In genomic region chr17:2403044-2403443, GRCh38 we compare ENCODE assay signal across 11 cellular contexts. TPM values are rescaled to one million over a fixed set of nuclear protein-coding genes. Genes with fewer than 3 reads are reported as not detected.
DNase-seq lines count a peak whose midpoint lies in the region; ATAC-seq and TF ChIP-seq lines count a peak whose summit lies in the region.
"Had no signal": no experiment of that assay in that cellular context is flagged by ENCODE, and none has a peak within 500 bp of the region (broad histone marks: within the 10 kb centered on the region; RNA-seq: fewer than 3 reads in every experiment).

No MANE protein-coding gene starts in this region.

- H3K4me3 Mint-ChIP-seq in activated T-cell treated with anti-CD3 and anti-CD28 coated beads, Interleukin-2, amount 50 U/mL, for 72 hours = peak overlapping the region; percentile 78 to 83
- H3K4me3 Mint-ChIP-seq in activated T-cell treated with anti-CD3 and anti-CD28 coated beads, Interleukin-2, amount 50 U/mL, for 24 hours = no peak overlapping the region
- H3K4me3 Mint-ChIP-seq in activated B cell treated with CpG ODN at 0.5 μM for 24 hours (peak overlapping the region; percentile 83), endothelial cell (ENCODE audit: unreplicated experiment) (no peak overlapping the region)

- no peak for DNase-seq in activated T-cell treated with anti-CD3 and anti-CD28 coated beads, Interleukin-2, amount 50 U/mL, for 72 hours
- no peak for DNase-seq in activated T-cell treated with anti-CD3 and anti-CD28 coated beads, Interleukin-2, amount 50 U/mL, for 24 hours
- no peak for DNase-seq in activated B cell treated with CpG ODN at 0.5 μM for 24 hours
- peak in 2 of 3 donors; percentile 10 to 24 for DNase-seq in mucosa of descending colon
- no peak for DNase-seq in tibial artery
- DNase-seq in endothelial cell (ENCODE audit: low spot score) = no peak
- DNase-seq: activated CD4-positive, CD25-positive, alpha-beta regulatory T cell; OCI-M1 had no signal

- no peaks in the 10 kb centered on the region for H3K27me3 Mint-ChIP-seq in activated T-cell treated with anti-CD3 and anti-CD28 coated beads, Interleukin-2, amount 50 U/mL, for 72 hours (ENCODE audit: low read depth)
- no peaks in the 10 kb centered on the region for H3K27me3 Mint-ChIP-seq in activated T-cell treated with anti-CD3 and anti-CD28 coated beads, Interleukin-2, amount 50 U/mL, for 24 hours
- H3K27me3 Mint-ChIP-seq in activated B cell treated with CpG ODN at 0.5 μM for 24 hours (no peaks in the 10 kb centered on the region), endothelial cell (ENCODE audit: unreplicated experiment) (peaks cover 16% of the 10 kb centered on the region)

- H3K36me3 Mint-ChIP-seq in activated T-cell treated with anti-CD3 and anti-CD28 coated beads, Interleukin-2, amount 50 U/mL, for 72 hours (ENCODE audit: insufficient read depth in 2 of 2) = peaks cover 0 to 3% of the 10 kb centered on the region in 2 donors
- H3K36me3 Mint-ChIP-seq in activated T-cell treated with anti-CD3 and anti-CD28 coated beads, Interleukin-2, amount 50 U/mL, for 24 hours (ENCODE audit: low read depth) = peaks cover 28% of the 10 kb centered on the region
- H3K36me3 Mint-ChIP-seq in activated B cell treated with CpG ODN at 0.5 μM for 24 hours (ENCODE audit: low read depth) = peaks cover 18% of the 10 kb centered on the region
- no peaks in the 10 kb centered on the region for H3K36me3 Mint-ChIP-seq in endothelial cell (ENCODE audit: low read depth, unreplicated experiment)

- no peaks in the 10 kb centered on the region for H3K27me3 ChIP-seq in tibial artery
- H3K27me3 ChIP-seq: adrenal gland had no signal

- H3K36me3 ChIP-seq in mucosa of descending colon (ENCODE audit: low read depth) (peaks cover 11% of the 10 kb centered on the region), tibial artery (no peaks in the 10 kb centered on the region)
- H3K36me3 ChIP-seq: adrenal gland had no signal

- CTCF ChIA-PET in activated B cell treated with CpG ODN at 0.5 μM for 24 hours (lab: Charles Lee) = interaction anchor here (6.7 kb wide), 1 partner anchor 20 kb away, joined by 45 read pairs; no protein-coding TSS in a partner anchor

- H3K4me3 ChIP-seq in mucosa of descending colon (no peak overlapping the region), tibial artery (peak overlapping the region; percentile 65 to 88)

- peaks cover 65% of the 10 kb centered on the region for H3K4me1 ChIP-seq in mucosa of descending colon (ENCODE audit: low read depth)
- peaks cover 0 to 66% (median 53%) of the 10 kb centered on the region in 4 donors for H3K4me1 ChIP-seq in tibial artery

- H3K4me1 Mint-ChIP-seq in activated T-cell treated with anti-CD3 and anti-CD28 coated beads, Interleukin-2, amount 50 U/mL, for 72 hours (ENCODE audit: low read depth) = peaks cover 49% of the 10 kb centered on the region
- peaks cover 51% of the 10 kb centered on the region for H3K4me1 Mint-ChIP-seq in activated T-cell treated with anti-CD3 and anti-CD28 coated beads, Interleukin-2, amount 50 U/mL, for 24 hours (ENCODE audit: low read depth)
- H3K4me1 Mint-ChIP-seq in activated B cell treated with CpG ODN at 0.5 μM for 24 hours = peaks cover 26% of the 10 kb centered on the region
- H3K4me1 Mint-ChIP-seq in endothelial cell (ENCODE audit: unreplicated experiment) = peaks cover 7% of the 10 kb centered on the region

- TF ChIP-seq CTCF in activated B cell treated with CpG ODN at 0.5 μM for 24 hours (IDR thresholded peaks at IDR 0.05) = no peak
- TF ChIP-seq CTCF in mucosa of descending colon (IDR thresholded peaks at IDR 0.05) = no peak
- TF ChIP-seq CTCF in tibial artery (IDR thresholded peaks at IDR 0.05) = no peak
- TF ChIP-seq CTCF in endothelial cell (IDR thresholded peaks at IDR 0.05; ENCODE audit: unreplicated experiment) = no peak

- ATAC-seq in activated T-cell treated with anti-CD3 and anti-CD28 coated beads, Interleukin-2, amount 50 U/mL, for 72 hours (replicated peaks in 1 of 2) = no peak
- ATAC-seq in activated B cell treated with CpG ODN at 0.5 μM for 24 hours (ENCODE audit: low read depth) = no peak
- no peak for ATAC-seq in mucosa of descending colon
- ATAC-seq in GM18498 (IDR thresholded peaks at IDR 0.05; ENCODE audit: unreplicated experiment) = no peak
- no peak for ATAC-seq in HG03280 (IDR thresholded peaks at IDR 0.05; ENCODE audit: unreplicated experiment)

- H3K9me3 ChIP-seq in mucosa of descending colon (no peaks in the 10 kb centered on the region), tibial artery (no peaks in the 10 kb centered on the region)
- H3K9me3 ChIP-seq: adrenal gland had no signal

- intact Hi-C loops in activated B cell treated with CpG ODN at 0.5 μM for 24 hours (cut with micrococcal nuclease) (loop anchor here (5.0 kb wide), 2 partner anchors 351 to 1564 kb away; no protein-coding TSS in a partner anchor), mucosa of descending colon (cut with DNase I, micrococcal nuclease) (no loop called here), tibial artery (cut with DNase I; ENCODE audit: low total_unique reads) (no loop called here)

- peak overlapping the region; percentile 91 to 100 for H3K27ac ChIP-seq in tibial artery

- POLR2A ChIA-PET in activated B cell treated with CpG ODN at 0.5 μM for 24 hours (lab: Charles Lee) = interaction anchor here (2.8 to 3.8 kb wide), 2 partner anchors 11 to 13 kb away, joined by 15 to 103 read pairs; no protein-coding TSS in a partner anchor

- H3K27ac Mint-ChIP-seq in activated T-cell treated with anti-CD3 and anti-CD28 coated beads, Interleukin-2, amount 50 U/mL, for 72 hours = no peak overlapping the region
- H3K27ac Mint-ChIP-seq in activated T-cell treated with anti-CD3 and anti-CD28 coated beads, Interleukin-2, amount 50 U/mL, for 24 hours = no peak overlapping the region
- H3K27ac Mint-ChIP-seq in activated B cell treated with CpG ODN at 0.5 μM for 24 hours (no peak overlapping the region), endothelial cell (ENCODE audit: unreplicated experiment) (no peak overlapping the region)

- no peaks in the 10 kb centered on the region for H3K9me3 Mint-ChIP-seq in activated T-cell treated with anti-CD3 and anti-CD28 coated beads, Interleukin-2, amount 50 U/mL, for 72 hours
- H3K9me3 Mint-ChIP-seq in activated T-cell treated with anti-CD3 and anti-CD28 coated beads, Interleukin-2, amount 50 U/mL, for 24 hours = no peaks in the 10 kb centered on the region
- H3K9me3 Mint-ChIP-seq in activated B cell treated with CpG ODN at 0.5 μM for 24 hours (no peaks in the 10 kb centered on the region), endothelial cell (ENCODE audit: unreplicated experiment) (no peaks in the 10 kb centered on the region)

RNA-seq across cellular contexts. Expression of gene MNT, which starts 2.2 kb away (rescaled TPM):
- total RNA-seq in activated T-cell treated with anti-CD3 and anti-CD28 coated beads, Interleukin-2, amount 50 U/mL, for 72 hours = 10 to 100 TPM; 23.8 to 24.3 TPM
- total RNA-seq in activated B cell treated with CpG ODN at 0.5 μM for 24 hours (24.3 and 31.3 TPM in 2 replicates), mucosa of descending colon (10 to 100 TPM; 22.8 to 39.1 (median 25.2) TPM), endothelial cell (ENCODE audit: unreplicated experiment) (16.2 TPM)

Comparison
In these comparisons a context has a peak if more than half of its experiments do, and no peak if none do; other contexts are left out.
1. H3K4me3 Mint-ChIP-seq: peak in activated T-cell treated with anti-CD3 and anti-CD28 coated beads, Interleukin-2, amount 50 U/mL, for 72 hours (2 of 2) and activated B cell treated with CpG ODN at 0.5 μM for 24 hours (single experiment); none in activated T-cell treated with anti-CD3 and anti-CD28 coated beads, Interleukin-2, amount 50 U/mL, for 24 hours (single experiment) and endothelial cell (single experiment).
2. DNase-seq: peak in mucosa of descending colon (2 of 3); none in activated T-cell treated with anti-CD3 and anti-CD28 coated beads, Interleukin-2, amount 50 U/mL, for 72 hours (0 of 2), activated T-cell treated with anti-CD3 and anti-CD28 coated beads, Interleukin-2, amount 50 U/mL, for 24 hours (single experiment), activated B cell treated with CpG ODN at 0.5 μM for 24 hours (single experiment), tibial artery (0 of 2) and endothelial cell (single experiment).